In the genomic region with DNA sequence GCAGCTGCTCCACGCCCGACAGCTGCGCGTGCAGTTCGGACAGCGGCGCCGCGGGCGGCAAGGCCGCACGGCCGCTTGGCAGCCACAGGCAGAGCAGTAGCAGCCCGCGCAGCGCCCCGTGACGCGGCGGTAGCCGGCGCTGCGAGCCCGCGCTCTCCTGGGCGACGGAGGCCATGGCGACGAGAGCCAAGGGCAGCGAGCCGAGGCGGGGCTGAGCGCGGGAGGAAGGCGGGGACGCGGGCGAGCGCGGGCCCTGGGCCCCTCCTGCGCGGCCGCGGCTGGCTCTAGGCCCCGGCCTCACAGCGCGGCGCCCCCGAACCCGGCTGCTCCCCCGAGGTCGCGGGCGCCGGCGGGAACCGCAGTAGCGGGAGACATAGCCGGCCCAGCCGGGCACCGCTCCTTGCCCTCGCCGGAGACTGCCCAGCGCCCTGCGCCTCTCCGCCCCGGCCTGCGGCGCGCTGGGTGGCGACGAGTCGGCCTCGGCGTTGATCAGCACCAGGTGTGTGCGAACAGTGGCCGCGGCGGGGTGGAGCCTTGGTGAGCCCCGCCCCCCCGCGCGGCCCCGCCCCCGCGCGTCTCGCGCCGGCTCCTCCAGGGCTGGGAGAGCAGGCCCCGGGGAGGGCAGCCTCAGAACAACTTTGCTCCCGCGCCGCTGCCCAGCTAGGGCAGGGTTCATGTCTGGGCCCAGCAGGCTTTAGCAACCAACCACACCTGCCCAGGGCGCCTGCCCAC, we compare ENCODE assay signal across 8 cellular contexts. TPM values are rescaled to one million over a fixed set of nuclear protein-coding genes. Genes with fewer than 3 reads are reported as not detected.
DNase-seq lines count a peak whose midpoint lies in the region; ATAC-seq and TF ChIP-seq lines count a peak whose summit lies in the region.

A gene with protein sequence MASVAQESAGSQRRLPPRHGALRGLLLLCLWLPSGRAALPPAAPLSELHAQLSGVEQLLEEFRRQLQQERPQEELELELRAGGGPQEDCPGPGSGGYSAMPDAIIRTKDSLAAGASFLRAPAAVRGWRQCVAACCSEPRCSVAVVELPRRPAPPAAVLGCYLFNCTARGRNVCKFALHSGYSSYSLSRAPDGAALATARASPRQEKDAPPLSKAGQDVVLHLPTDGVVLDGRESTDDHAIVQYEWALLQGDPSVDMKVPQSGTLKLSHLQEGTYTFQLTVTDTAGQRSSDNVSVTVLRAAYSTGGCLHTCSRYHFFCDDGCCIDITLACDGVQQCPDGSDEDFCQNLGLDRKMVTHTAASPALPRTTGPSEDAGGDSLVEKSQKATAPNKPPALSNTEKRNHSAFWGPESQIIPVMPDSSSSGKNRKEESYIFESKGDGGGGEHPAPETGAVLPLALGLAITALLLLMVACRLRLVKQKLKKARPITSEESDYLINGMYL (minus strand): TSS at position 514 of the 732 bp plus-strand sequence. CDS start 339 bp downstream, at position 175.

- TF ChIP-seq POLR2A in thyroid gland (IDR thresholded peaks at IDR 0.05): peak; percentile 71 to 96

- DNase-seq in GM04504 (ENCODE audit: low read depth) (peak; percentile 69), NCI-H1092 (lab: John Stamatoyannopoulos, UW) (peak; percentile 73), SW480 (ENCODE audit: low spot score) (peak; percentile 84), adipocyte (ENCODE audit: low read depth) (peak; percentile 91), Right ventricle myocardium superior (peak; percentile 88), thyroid gland (peak; percentile 91 to 93)

- H3K27me3 ChIP-seq in adipocyte (replicated peaks; ENCODE audit: control insufficient read depth, insufficient read depth, low read length) (no peaks in the 10 kb centered on the region), parathyroid adenoma (ENCODE audit: control insufficient read depth, insufficient read depth, low read length) (no peaks in the 10 kb centered on the region), thyroid gland (no peaks in the 10 kb centered on the region)

- peak within 1 kb of the TSS; percentile 91 for H3K27ac ChIP-seq in parathyroid adenoma
- H3K27ac ChIP-seq in thyroid gland: peak within 1 kb of the TSS; percentile 82 to 98 (median 91)

- H3K79me2 ChIP-seq in parathyroid adenoma: peaks cover 6% of the 10 kb centered on the region

- peak within 1 kb of the TSS; percentile 88 for H2AFZ ChIP-seq in parathyroid adenoma

- WGBS in thyroid gland, 2 donors: 0% methylated on average over 3 of the region's 95 CpGs; no CpG with 5 or more reads in 1 of the 2 donors

- peak within 1 kb of the TSS; percentile 89 for H3K9ac ChIP-seq in adipocyte (ENCODE audit: low read length)
- H3K9ac ChIP-seq in parathyroid adenoma: peak within 1 kb of the TSS; percentile 84

- H3K4me3 ChIP-seq in adipocyte (ENCODE audit: low read length): peak within 1 kb of the TSS; percentile 84
- peak within 1 kb of the TSS; percentile 60 for H3K4me3 ChIP-seq in parathyroid adenoma (ENCODE audit: low read depth, low read length)
- H3K4me3 ChIP-seq in thyroid gland (replicated peaks in 1 of 3): peak within 1 kb of the TSS; percentile 3 to 84 (median 73)

- H3K4me1 ChIP-seq in adipocyte (ENCODE audit: control insufficient read depth, insufficient read depth, low read length) (peaks cover 33% of the 10 kb centered on the region), parathyroid adenoma (peaks cover 33% of the 10 kb centered on the region), thyroid gland (peaks cover 26 to 31% of the 10 kb centered on the region in 2 donors)

- peak within 1 kb of the TSS; percentile 65 for H3K4me2 ChIP-seq in parathyroid adenoma (ENCODE audit: low read length)

- intact Hi-C loops in Right ventricle myocardium superior (cut with DNase I): no loop called here
- intact Hi-C loops in thyroid gland (cut with DNase I): loop anchor here (10.0 kb wide), 1 partner anchor 299 kb away; a partner anchor contains a TSS

- H3K9me3 ChIP-seq in adipocyte (ENCODE audit: control insufficient read depth, low read length) (no peaks in the 10 kb centered on the region), parathyroid adenoma (ENCODE audit: control insufficient read depth, low read length) (no peaks in the 10 kb centered on the region), thyroid gland (no peaks in the 10 kb centered on the region)

- ATAC-seq in HG02610 (IDR thresholded peaks at IDR 0.05; ENCODE audit: unreplicated experiment) (peak; percentile 81), Right ventricle myocardium superior (ENCODE audit: poor library complexity) (peak; percentile 95)

- H3K36me3 ChIP-seq in adipocyte (ENCODE audit: control insufficient read depth, insufficient read depth, low read length, severe bottlenecking) (no peaks in the 10 kb centered on the region), parathyroid adenoma (ENCODE audit: control insufficient read depth, insufficient read depth, low read length) (no peaks in the 10 kb centered on the region), thyroid gland (no peaks in the 10 kb centered on the region)

- TF ChIP-seq CTCF in parathyroid adenoma (IDR thresholded peaks at IDR 0.05): peak; percentile 7
- TF ChIP-seq CTCF in thyroid gland (IDR thresholded peaks at IDR 0.05): peak in 1 of 6 experiments; percentile 2

RNA-seq across cellular contexts. Expression of the gene that starts here (rescaled TPM):
- total RNA-seq in Right ventricle myocardium superior (17.4 TPM), thyroid gland (10 to 100 TPM; 39.4 to 76.8 (median 57.2) TPM)

Comparison
In these comparisons a context has a peak if more than half of its experiments do, and no peak if none do; other contexts are left out.
1. Peak in every context shown above with its lines: DNase-seq, ATAC-seq, H3K4me3 ChIP-seq and H3K27ac ChIP-seq.